In the genomic region with DNA sequence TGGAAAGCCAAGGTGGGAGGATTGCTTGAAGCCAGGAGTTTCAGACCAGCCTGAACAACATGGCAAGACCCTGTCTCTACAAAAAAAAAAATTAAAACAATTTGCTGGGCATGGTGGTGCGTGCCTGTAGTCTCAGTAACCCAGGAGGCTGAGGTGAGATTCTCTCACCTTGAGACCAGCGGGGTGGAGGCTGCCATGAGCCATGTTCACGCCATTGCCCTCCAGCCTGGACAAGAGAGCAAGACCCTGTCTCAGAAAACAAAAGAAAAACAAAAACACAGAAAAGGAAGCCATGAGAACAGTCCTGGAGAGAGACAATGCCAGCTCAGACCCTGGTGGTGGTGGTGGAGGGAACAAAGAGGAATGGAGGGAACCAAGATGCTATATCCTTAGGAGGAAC, we compare ENCODE assay signal across 22 cellular contexts.
A peak's percentile ranks its signal among the peaks of the same experiment; 100 is the strongest.
DNase-seq lines count a peak whose midpoint lies in the region; ATAC-seq and TF ChIP-seq lines count a peak whose summit lies in the region.
"Had no signal": no experiment of that assay in that cellular context is flagged by ENCODE, and none has a peak within 500 bp of the region (broad histone marks: within the 10 kb centered on the region; RNA-seq: fewer than 3 reads in every experiment).

No MANE protein-coding gene starts in this region.

- POLR2A ChIA-PET in WTC11 (lab: Charles Lee), result no interaction called here

- no peaks in the 10 kb centered on the region for H3K79me2 ChIP-seq in GM23338 (replicated peaks; ENCODE audit: insufficient read depth)

- H3K4me1 ChIP-seq in GM23338 (ENCODE audit: insufficient read depth), result peaks cover 18% of the 10 kb centered on the region
- H3K4me1 ChIP-seq: BLaER1 treated with 17β-estradiol and CSF1 and Interleukin-3, amounts not matched to agents 10 nM and 100 nM had no signal

- no peaks in the 10 kb centered on the region for H3K36me3 ChIP-seq in GM23338 (ENCODE audit: insufficient read depth)
- H3K36me3 ChIP-seq: BLaER1 treated with 17β-estradiol and CSF1 and Interleukin-3, amounts not matched to agents 10 nM and 100 nM had no signal

- H3K27ac Mint-ChIP-seq in GM23338 (no peak overlapping the region), WTC11 (peak overlapping the region; percentile 78; the same call in 1 of the 2 replicates), progenitor cell of endocrine pancreas (peak overlapping the region; percentile 9)
- H3K27ac Mint-ChIP-seq: B cell; CD8-positive, alpha-beta memory T cell had no signal

- H3K27ac ChIP-seq in GM23338 (ENCODE audit: low read depth), result no peak overlapping the region
- H3K27ac ChIP-seq: BLaER1 treated with 17β-estradiol and CSF1 and Interleukin-3, amounts not matched to agents 10 nM and 100 nM; C4-2B had no signal

- TF ChIP-seq CTCF in GM23338 (conservative IDR thresholded peaks at IDR 0.05; ENCODE audit: low read depth in 2 of 2) (no peak), WTC11 (IDR thresholded peaks at IDR 0.05) (no peak), progenitor cell of endocrine pancreas (IDR thresholded peaks at IDR 0.05; ENCODE audit: unreplicated experiment) (no peak), omental fat pad (IDR thresholded peaks at IDR 0.05) (no peak)

- peaks cover 41% of the 10 kb centered on the region for H3K27me3 Mint-ChIP-seq in GM23338 (ENCODE audit: insufficient read depth, low read depth, poor library complexity)
- peaks cover 61% of the 10 kb centered on the region for H3K27me3 Mint-ChIP-seq in WTC11 (ENCODE audit: low read depth)
- H3K27me3 Mint-ChIP-seq in progenitor cell of endocrine pancreas, result peaks cover 12% of the 10 kb centered on the region

- H3K4me3 Mint-ChIP-seq in GM23338 (no peak overlapping the region), WTC11 (no peak overlapping the region), progenitor cell of endocrine pancreas (ENCODE audit: low read depth) (no peak overlapping the region)
- H3K4me3 Mint-ChIP-seq: B cell; CD4-positive, alpha-beta memory T cell; CD8-positive, alpha-beta memory T cell had no signal

- no peaks in the 10 kb centered on the region for H3K9me2 ChIP-seq in GM23338 (ENCODE audit: insufficient read depth)

- H3K4me1 Mint-ChIP-seq in GM23338, result peaks cover 55% of the 10 kb centered on the region
- H3K4me1 Mint-ChIP-seq in WTC11, result peaks cover 67% of the 10 kb centered on the region
- no peaks in the 10 kb centered on the region for H3K4me1 Mint-ChIP-seq in progenitor cell of endocrine pancreas (ENCODE audit: low read depth)
- H3K4me1 Mint-ChIP-seq: B cell; CD8-positive, alpha-beta memory T cell had no signal

- H3K9me3 Mint-ChIP-seq in GM23338 (no peaks in the 10 kb centered on the region), WTC11 (no peaks in the 10 kb centered on the region), progenitor cell of endocrine pancreas (ENCODE audit: low read depth) (no peaks in the 10 kb centered on the region)
- H3K9me3 Mint-ChIP-seq: CD4-positive, alpha-beta memory T cell; CD8-positive, alpha-beta memory T cell had no signal

- CTCF ChIA-PET in WTC11 (lab: Charles Lee), result interaction anchor here (1.6 kb wide), 1 partner anchor 275 kb away, joined by 5 read pairs; no protein-coding TSS in a partner anchor

- no peak for ATAC-seq in GM23338
- ATAC-seq in WTC11, result no peak
- no peak for ATAC-seq in HG03469 (IDR thresholded peaks at IDR 0.05; ENCODE audit: unreplicated experiment)
- ATAC-seq in omental fat pad (ENCODE audit: low FRiP score), result no peak
- ATAC-seq: GM12878 had no signal

- H3K4me3 ChIP-seq in GM23338, result no peak overlapping the region
- H3K4me3 ChIP-seq: BLaER1 treated with 17β-estradiol and CSF1 and Interleukin-3, amounts not matched to agents 10 nM and 100 nM; GM12878 had no signal

- H3K36me3 Mint-ChIP-seq in GM23338 (ENCODE audit: low read depth) (no peaks in the 10 kb centered on the region), WTC11 (no peaks in the 10 kb centered on the region), progenitor cell of endocrine pancreas (ENCODE audit: insufficient read depth) (no peaks in the 10 kb centered on the region)
- H3K36me3 Mint-ChIP-seq: CD4-positive, alpha-beta memory T cell; CD8-positive, alpha-beta memory T cell had no signal

- H3K27me3 ChIP-seq in GM23338 (ENCODE audit: insufficient read depth), result peaks cover 13% of the 10 kb centered on the region; the same call in 1 of the 2 replicates
- H3K27me3 ChIP-seq: BLaER1 treated with 17β-estradiol and CSF1 and Interleukin-3, amounts not matched to agents 10 nM and 100 nM had no signal

- no peaks in the 10 kb centered on the region for H3F3A ChIP-seq in GM23338 (replicated peaks; ENCODE audit: low read depth)

- no peaks in the 10 kb centered on the region for H4K20me1 ChIP-seq in GM23338 (replicated peaks; ENCODE audit: insufficient read depth)

- 0 out of 2 replicates have a peak overlapping the region, but pooled peaks have one; percentile 59 for H2AFZ ChIP-seq in GM23338

- no peak for DNase-seq in GM23338 (ENCODE audit: low spot score)
- DNase-seq in WTC11 (ENCODE audit: low spot score), result no peak
- DNase-seq in progenitor cell of endocrine pancreas (ENCODE audit: low spot score, unreplicated experiment), result no peak
- DNase-seq in AG08396 (ENCODE audit: low spot score), result no peak
- DNase-seq in omental fat pad (ENCODE audit: low spot score), result no peak
- DNase-seq: 8988T; ACHN; AML-193; CD4-positive, alpha-beta memory T cell; CD8-positive, alpha-beta memory T cell; COR-L47; DMS 273 treated with DMSO at 0.1 percent for 48 hours; DMS153; DMS53; DND-41; EL; GDM1 had no signal

- H3K4me2 ChIP-seq in GM23338, result peak overlapping the region; percentile 55; the same call in 1 of the 2 replicates
- H3K4me2 ChIP-seq: BLaER1 treated with 17β-estradiol and CSF1 and Interleukin-3, amounts not matched to agents 10 nM and 100 nM had no signal

TF ChIP-seq in GM23338, 12 proteins besides CTCF, POLR2A, EP300 and RAD21 (continues in another document):
- TF ChIP-seq POLR2AphosphoS5 (IDR thresholded peaks at IDR 0.05; ENCODE audit: low read depth) (no peak), JUNB (IDR thresholded peaks at IDR 0.05; ENCODE audit: unreplicated experiment) (no peak), EZH2 (IDR thresholded peaks at IDR 0.05; ENCODE audit: low read depth, unreplicated experiment) (no peak), ZNF331 (CRISPR knock-in tag; IDR thresholded peaks at IDR 0.05; ENCODE audit: low read depth) (no peak), NANOG (IDR thresholded peaks at IDR 0.05; ENCODE audit: borderline replicate concordance) (no peak)

TF ChIP-seq in WTC11, 78 proteins besides CTCF, POLR2A, EP300 and RAD21:
- TF ChIP-seq CDX4 (CRISPR knock-in tag; IDR thresholded peaks at IDR 0.05; ENCODE audit: borderline replicate concordance), result no peak
- TF ChIP-seq, protein P1, sequence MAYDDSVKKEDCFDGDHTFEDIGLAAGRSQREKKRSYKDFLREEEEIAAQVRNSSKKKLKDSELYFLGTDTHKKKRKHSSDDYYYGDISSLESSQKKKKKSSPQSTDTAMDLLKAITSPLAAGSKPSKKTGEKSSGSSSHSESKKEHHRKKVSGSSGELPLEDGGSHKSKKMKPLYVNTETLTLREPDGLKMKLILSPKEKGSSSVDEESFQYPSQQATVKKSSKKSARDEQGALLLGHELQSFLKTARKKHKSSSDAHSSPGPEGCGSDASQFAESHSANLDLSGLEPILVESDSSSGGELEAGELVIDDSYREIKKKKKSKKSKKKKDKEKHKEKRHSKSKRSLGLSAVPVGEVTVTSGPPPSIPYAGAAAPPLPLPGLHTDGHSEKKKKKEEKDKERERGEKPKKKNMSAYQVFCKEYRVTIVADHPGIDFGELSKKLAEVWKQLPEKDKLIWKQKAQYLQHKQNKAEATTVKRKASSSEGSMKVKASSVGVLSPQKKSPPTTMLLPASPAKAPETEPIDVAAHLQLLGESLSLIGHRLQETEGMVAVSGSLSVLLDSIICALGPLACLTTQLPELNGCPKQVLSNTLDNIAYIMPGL (CRISPR knock-in tag; IDR thresholded peaks at IDR 0.05), result no peak
- TF ChIP-seq SMAD3 (CRISPR knock-in tag; IDR thresholded peaks at IDR 0.05; ENCODE audit: borderline replicate concordance), result no peak
- TF ChIP-seq ZNF121 (CRISPR knock-in tag; IDR thresholded peaks at IDR 0.05), result peak; percentile 93
- no peak for TF ChIP-seq PRDM15 (CRISPR knock-in tag; IDR thresholded peaks at IDR 0.05)
TF ChIP-seq in WTC11: peak in this region for 1.
